ENCODE assay signal across 14 cellular contexts in the genomic region with DNA sequence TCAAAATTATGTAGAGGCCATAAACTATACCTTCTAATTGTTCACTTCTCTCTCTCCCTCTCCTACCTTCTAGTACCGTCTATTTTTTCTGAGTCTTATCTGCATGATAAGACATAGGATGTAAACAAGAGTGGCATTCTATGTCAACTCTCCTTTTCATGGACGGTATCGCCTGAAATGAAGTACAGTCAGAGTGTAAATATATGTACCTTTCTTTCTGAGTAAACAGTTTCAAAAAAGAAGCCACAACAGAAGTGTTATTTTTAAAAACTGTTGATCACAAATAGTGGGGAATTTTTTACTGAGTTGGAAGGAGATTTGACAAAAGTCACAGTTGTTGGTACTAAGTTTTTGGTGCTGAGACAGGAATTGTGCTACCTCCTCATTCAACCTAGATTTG.
"Had no signal": no experiment of that assay in that cellular context is flagged by ENCODE, and none has a peak within 500 bp of the region (broad histone marks: within the 10 kb centered on the region; RNA-seq: fewer than 3 reads in every experiment).

No MANE protein-coding gene starts in this region.

- H3K27ac Mint-ChIP-seq: activated naive CD8-positive, alpha-beta T cell treated with anti-CD3 and anti-CD28 coated beads for 36 hours; activated T-cell treated with anti-CD3 and anti-CD28 coated beads, Interleukin-2, amount 50 U/mL, for 24 hours; stimulated activated naive CD8-positive, alpha-beta T cell treated with anti-CD3 and anti-CD28 coated beads, Interleukin-15, Interleukin-2, amounts not matched to agents 100 ng/mL and 50 ng/mL, for 24 hours; T-helper 2 cell treated with Interferon-gamma antibody and Interleukin-4, amounts not matched to agents 5 μg/mL and 100 μg/mL, for 36 hours had no signal

- H3K4me3 ChIP-seq: pancreas, testis, upper lobe of right lung had no signal

- H3K9me3 Mint-ChIP-seq: activated naive CD8-positive, alpha-beta T cell treated with anti-CD3 and anti-CD28 coated beads for 36 hours; activated T-cell treated with anti-CD3 and anti-CD28 coated beads, Interleukin-2, amount 50 U/mL, for 24 hours; stimulated activated naive CD8-positive, alpha-beta T cell treated with anti-CD3 and anti-CD28 coated beads, Interleukin-15, Interleukin-2, amounts not matched to agents 100 ng/mL and 50 ng/mL, for 24 hours; T-helper 2 cell treated with Interferon-gamma antibody and Interleukin-4, amounts not matched to agents 5 μg/mL and 100 μg/mL, for 36 hours had no signal

- H3K4me1 Mint-ChIP-seq: activated naive CD8-positive, alpha-beta T cell treated with anti-CD3 and anti-CD28 coated beads for 36 hours had no signal

- ATAC-seq: activated CD4-positive, CD25-positive, alpha-beta regulatory T cell treated with anti-CD3 and anti-CD28 coated beads, Interleukin-2, amount 50 U/mL, for 24 hours had no signal

- H3K27me3 Mint-ChIP-seq: activated naive CD8-positive, alpha-beta T cell treated with anti-CD3 and anti-CD28 coated beads for 36 hours; stimulated activated naive CD8-positive, alpha-beta T cell treated with anti-CD3 and anti-CD28 coated beads, Interleukin-15, Interleukin-2, amounts not matched to agents 100 ng/mL and 50 ng/mL, for 24 hours had no signal

- DNase-seq: activated CD4-positive, alpha-beta T cell treated with anti-CD3 and anti-CD28 coated beads, Interleukin-2, amount 50 U/mL, for 4 hours; activated effector memory CD4-positive, alpha-beta T cell treated with anti-CD3 and anti-CD28 coated beads, Interleukin-2, amount 50 U/mL, for 16 hours; activated naive CD8-positive, alpha-beta T cell treated with anti-CD3 and anti-CD28 coated beads for 36 hours; activated T-cell treated with anti-CD3 and anti-CD28 coated beads, Interleukin-2, amount 50 U/mL, for 24 hours; anterior cingulate cortex; pancreas; stimulated activated CD4-positive, alpha-beta T cell treated with anti-CD3 and anti-CD28 coated beads, Interleukin-15, amount 100 ng/mL, for 24 hours; stimulated activated CD4-positive, alpha-beta T cell treated with anti-CD3 and anti-CD28 coated beads, Interleukin-4, amount 100 ng/mL, for 24 hours; testis; upper lobe of right lung had no signal

- H3K36me3 Mint-ChIP-seq: activated naive CD8-positive, alpha-beta T cell treated with anti-CD3 and anti-CD28 coated beads for 36 hours had no signal

- H3K4me3 Mint-ChIP-seq: activated naive CD8-positive, alpha-beta T cell treated with anti-CD3 and anti-CD28 coated beads for 36 hours; activated T-cell treated with anti-CD3 and anti-CD28 coated beads, Interleukin-2, amount 50 U/mL, for 24 hours; neural crest cell; stimulated activated naive CD8-positive, alpha-beta T cell treated with anti-CD3 and anti-CD28 coated beads, Interleukin-15, Interleukin-2, amounts not matched to agents 100 ng/mL and 50 ng/mL, for 24 hours; T-helper 2 cell treated with Interferon-gamma antibody and Interleukin-4, amounts not matched to agents 5 μg/mL and 100 μg/mL, for 36 hours had no signal
